Comparison of ENCODE assay signal across 1 cellular context in genomic region chr13:32134991-32135390, GRCh38.
TF ChIP-seq lines count a peak whose summit lies in the region.

No MANE protein-coding gene starts in this region.

TF ChIP-seq in IMR-90, 13 proteins besides CTCF, POLR2A, EP300 and RAD21 (continued from another document):
- no peak for TF ChIP-seq CEBPB (IDR thresholded peaks at IDR 0.05; ENCODE audit: low read depth, low read length)
- no peak for TF ChIP-seq ELK1 (IDR thresholded peaks at IDR 0.05; ENCODE audit: borderline replicate concordance, low read depth, low read length)
